ENCODE assay signal across 1 cellular context in the genomic region with DNA sequence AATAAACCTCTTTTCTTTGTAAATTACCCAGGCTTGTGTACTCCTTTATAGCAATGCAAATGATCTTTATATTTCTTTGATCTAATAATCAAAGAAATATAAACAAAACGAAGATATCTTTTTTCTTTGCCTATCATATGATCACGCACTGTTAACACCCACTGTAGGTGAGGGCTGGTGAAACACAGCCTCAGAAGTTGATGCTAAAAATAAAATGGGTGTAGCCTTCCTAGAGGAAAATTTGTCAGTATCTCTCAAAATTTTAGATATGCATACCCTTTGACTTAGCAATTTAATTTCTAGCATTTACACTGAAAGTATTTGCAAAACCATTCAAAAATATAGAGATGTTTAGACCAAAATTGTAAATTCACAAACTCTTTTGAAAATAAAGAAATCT.
TF ChIP-seq lines count a peak whose summit lies in the region.

No MANE protein-coding gene starts in this region.

TF ChIP-seq in SK-N-SH treated with all-trans-retinoic acid at 6 μM for 48 hours, 23 proteins besides CTCF, POLR2A, EP300 and RAD21 (continued from another document):
- TF ChIP-seq, protein P1, sequence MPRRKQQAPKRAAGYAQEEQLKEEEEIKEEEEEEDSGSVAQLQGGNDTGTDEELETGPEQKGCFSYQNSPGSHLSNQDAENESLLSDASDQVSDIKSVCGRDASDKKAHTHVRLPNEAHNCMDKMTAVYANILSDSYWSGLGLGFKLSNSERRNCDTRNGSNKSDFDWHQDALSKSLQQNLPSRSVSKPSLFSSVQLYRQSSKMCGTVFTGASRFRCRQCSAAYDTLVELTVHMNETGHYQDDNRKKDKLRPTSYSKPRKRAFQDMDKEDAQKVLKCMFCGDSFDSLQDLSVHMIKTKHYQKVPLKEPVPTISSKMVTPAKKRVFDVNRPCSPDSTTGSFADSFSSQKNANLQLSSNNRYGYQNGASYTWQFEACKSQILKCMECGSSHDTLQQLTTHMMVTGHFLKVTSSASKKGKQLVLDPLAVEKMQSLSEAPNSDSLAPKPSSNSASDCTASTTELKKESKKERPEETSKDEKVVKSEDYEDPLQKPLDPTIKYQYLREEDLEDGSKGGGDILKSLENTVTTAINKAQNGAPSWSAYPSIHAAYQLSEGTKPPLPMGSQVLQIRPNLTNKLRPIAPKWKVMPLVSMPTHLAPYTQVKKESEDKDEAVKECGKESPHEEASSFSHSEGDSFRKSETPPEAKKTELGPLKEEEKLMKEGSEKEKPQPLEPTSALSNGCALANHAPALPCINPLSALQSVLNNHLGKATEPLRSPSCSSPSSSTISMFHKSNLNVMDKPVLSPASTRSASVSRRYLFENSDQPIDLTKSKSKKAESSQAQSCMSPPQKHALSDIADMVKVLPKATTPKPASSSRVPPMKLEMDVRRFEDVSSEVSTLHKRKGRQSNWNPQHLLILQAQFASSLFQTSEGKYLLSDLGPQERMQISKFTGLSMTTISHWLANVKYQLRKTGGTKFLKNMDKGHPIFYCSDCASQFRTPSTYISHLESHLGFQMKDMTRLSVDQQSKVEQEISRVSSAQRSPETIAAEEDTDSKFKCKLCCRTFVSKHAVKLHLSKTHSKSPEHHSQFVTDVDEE (CRISPR knock-in tag; IDR thresholded peaks at IDR 0.05): no peak
- TF ChIP-seq GLIS3 (CRISPR knock-in tag; IDR thresholded peaks at IDR 0.05): no peak
- no peak for TF ChIP-seq RARB (CRISPR knock-in tag; IDR thresholded peaks at IDR 0.05)
- TF ChIP-seq, protein P2, sequence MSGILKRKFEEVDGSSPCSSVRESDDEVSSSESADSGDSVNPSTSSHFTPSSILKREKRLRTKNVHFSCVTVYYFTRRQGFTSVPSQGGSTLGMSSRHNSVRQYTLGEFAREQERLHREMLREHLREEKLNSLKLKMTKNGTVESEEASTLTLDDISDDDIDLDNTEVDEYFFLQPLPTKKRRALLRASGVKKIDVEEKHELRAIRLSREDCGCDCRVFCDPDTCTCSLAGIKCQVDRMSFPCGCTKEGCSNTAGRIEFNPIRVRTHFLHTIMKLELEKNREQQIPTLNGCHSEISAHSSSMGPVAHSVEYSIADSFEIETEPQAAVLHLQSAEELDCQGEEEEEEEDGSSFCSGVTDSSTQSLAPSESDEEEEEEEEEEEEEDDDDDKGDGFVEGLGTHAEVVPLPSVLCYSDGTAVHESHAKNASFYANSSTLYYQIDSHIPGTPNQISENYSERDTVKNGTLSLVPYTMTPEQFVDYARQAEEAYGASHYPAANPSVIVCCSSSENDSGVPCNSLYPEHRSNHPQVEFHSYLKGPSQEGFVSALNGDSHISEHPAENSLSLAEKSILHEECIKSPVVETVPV (CRISPR knock-in tag; IDR thresholded peaks at IDR 0.05): no peak
- TF ChIP-seq TCF4 (CRISPR knock-in tag; IDR thresholded peaks at IDR 0.05; ENCODE audit: borderline replicate concordance): no peak
- no peak for TF ChIP-seq ZFP30 (CRISPR knock-in tag; IDR thresholded peaks at IDR 0.05)
- TF ChIP-seq ARNTL (CRISPR knock-in tag; IDR thresholded peaks at IDR 0.05; ENCODE audit: borderline replicate concordance, low read depth): no peak
- TF ChIP-seq, protein P3, sequence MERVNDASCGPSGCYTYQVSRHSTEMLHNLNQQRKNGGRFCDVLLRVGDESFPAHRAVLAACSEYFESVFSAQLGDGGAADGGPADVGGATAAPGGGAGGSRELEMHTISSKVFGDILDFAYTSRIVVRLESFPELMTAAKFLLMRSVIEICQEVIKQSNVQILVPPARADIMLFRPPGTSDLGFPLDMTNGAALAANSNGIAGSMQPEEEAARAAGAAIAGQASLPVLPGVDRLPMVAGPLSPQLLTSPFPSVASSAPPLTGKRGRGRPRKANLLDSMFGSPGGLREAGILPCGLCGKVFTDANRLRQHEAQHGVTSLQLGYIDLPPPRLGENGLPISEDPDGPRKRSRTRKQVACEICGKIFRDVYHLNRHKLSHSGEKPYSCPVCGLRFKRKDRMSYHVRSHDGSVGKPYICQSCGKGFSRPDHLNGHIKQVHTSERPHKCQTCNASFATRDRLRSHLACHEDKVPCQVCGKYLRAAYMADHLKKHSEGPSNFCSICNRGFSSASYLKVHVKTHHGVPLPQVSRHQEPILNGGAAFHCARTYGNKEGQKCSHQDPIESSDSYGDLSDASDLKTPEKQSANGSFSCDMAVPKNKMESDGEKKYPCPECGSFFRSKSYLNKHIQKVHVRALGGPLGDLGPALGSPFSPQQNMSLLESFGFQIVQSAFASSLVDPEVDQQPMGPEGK (CRISPR knock-in tag; IDR thresholded peaks at IDR 0.05; ENCODE audit: borderline replicate concordance): no peak
- no peak for TF ChIP-seq ZNF8 (CRISPR knock-in tag; IDR thresholded peaks at IDR 0.05)
- TF ChIP-seq, protein P4, sequence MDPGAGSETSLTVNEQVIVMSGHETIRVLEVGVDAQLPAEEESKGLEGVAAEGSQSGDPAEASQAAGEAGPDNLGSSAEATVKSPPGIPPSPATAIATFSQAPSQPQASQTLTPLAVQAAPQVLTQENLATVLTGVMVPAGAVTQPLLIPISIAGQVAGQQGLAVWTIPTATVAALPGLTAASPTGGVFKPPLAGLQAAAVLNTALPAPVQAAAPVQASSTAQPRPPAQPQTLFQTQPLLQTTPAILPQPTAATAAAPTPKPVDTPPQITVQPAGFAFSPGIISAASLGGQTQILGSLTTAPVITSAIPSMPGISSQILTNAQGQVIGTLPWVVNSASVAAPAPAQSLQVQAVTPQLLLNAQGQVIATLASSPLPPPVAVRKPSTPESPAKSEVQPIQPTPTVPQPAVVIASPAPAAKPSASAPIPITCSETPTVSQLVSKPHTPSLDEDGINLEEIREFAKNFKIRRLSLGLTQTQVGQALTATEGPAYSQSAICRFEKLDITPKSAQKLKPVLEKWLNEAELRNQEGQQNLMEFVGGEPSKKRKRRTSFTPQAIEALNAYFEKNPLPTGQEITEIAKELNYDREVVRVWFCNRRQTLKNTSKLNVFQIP (CRISPR knock-in tag; IDR thresholded peaks at IDR 0.05; ENCODE audit: borderline replicate concordance, low read depth): no peak
- TF ChIP-seq ZNF70 (CRISPR knock-in tag; IDR thresholded peaks at IDR 0.05): no peak
